Comparison of ENCODE assay signal across 22 cellular contexts in genomic region chr10:124212702-124213101, GRCh38.
A peak's percentile ranks its signal among the peaks of the same experiment; 100 is the strongest.
DNase-seq lines count a peak whose midpoint lies in the region; ATAC-seq lines count a peak whose summit lies in the region.
"Had no signal": no experiment of that assay in that cellular context is flagged by ENCODE, and none has a peak within 500 bp of the region (broad histone marks: within the 10 kb centered on the region; RNA-seq: fewer than 3 reads in every experiment).

No MANE protein-coding gene starts in this region.

- ATAC-seq in GM19023 (IDR thresholded peaks at IDR 0.05; ENCODE audit: unreplicated experiment) (no peak), HG02623 (IDR thresholded peaks at IDR 0.05; ENCODE audit: unreplicated experiment) (no peak)
- ATAC-seq: HepG2 had no signal

- peak; percentile 24 for DNase-seq in activated CD8-positive, alpha-beta memory T cell treated with anti-CD3 and anti-CD28 coated beads for 24 hours
- DNase-seq in activated CD8-positive, alpha-beta memory T cell treated with anti-CD3 and anti-CD28 coated beads, Interleukin-2, amount 50 U/mL, for 4 hours: no peak
- no peak for DNase-seq in epithelial cell of prostate (ENCODE audit: low read depth, low spot score)
- peak; percentile 45 for DNase-seq in mesenteric fat pad (ENCODE audit: low spot score)
- DNase-seq in SIG-M5 (lab: John Stamatoyannopoulos, UW): no peak
- DNase-seq: Calu3, DMS79 treated with DMSO at 0.1 percent for 48 hours, GF-D8, H7, Karpas-422, NCI-H1092 treated with DMSO at 0.1 percent for 48 hours, NCI-H1436, NCI-H187 treated with DMSO at 0.1 percent for 48 hours, NCI-H2171 treated with DMSO at 0.1 percent for 48 hours, NCI-H345, NCI-H510A treated with DMSO at 0.1 percent for 48 hours, NCI-H774 had no signal

- peak overlapping the region; percentile 28 for H3K27ac ChIP-seq in epithelial cell of prostate
- H3K27ac ChIP-seq: 22Rv1, GM23248 had no signal

Comparison
In these comparisons a context has a peak if more than half of its experiments do, and no peak if none do; other contexts are left out.
1. DNase-seq: peak in activated CD8-positive, alpha-beta memory T cell treated with anti-CD3 and anti-CD28 coated beads for 24 hours (single experiment) and mesenteric fat pad (single experiment); none in activated CD8-positive, alpha-beta memory T cell treated with anti-CD3 and anti-CD28 coated beads, Interleukin-2, amount 50 U/mL, for 4 hours (single experiment), epithelial cell of prostate (single experiment) and SIG-M5 (single experiment).